Comparison of ENCODE assay signal across 8 cellular contexts in the genomic region with DNA sequence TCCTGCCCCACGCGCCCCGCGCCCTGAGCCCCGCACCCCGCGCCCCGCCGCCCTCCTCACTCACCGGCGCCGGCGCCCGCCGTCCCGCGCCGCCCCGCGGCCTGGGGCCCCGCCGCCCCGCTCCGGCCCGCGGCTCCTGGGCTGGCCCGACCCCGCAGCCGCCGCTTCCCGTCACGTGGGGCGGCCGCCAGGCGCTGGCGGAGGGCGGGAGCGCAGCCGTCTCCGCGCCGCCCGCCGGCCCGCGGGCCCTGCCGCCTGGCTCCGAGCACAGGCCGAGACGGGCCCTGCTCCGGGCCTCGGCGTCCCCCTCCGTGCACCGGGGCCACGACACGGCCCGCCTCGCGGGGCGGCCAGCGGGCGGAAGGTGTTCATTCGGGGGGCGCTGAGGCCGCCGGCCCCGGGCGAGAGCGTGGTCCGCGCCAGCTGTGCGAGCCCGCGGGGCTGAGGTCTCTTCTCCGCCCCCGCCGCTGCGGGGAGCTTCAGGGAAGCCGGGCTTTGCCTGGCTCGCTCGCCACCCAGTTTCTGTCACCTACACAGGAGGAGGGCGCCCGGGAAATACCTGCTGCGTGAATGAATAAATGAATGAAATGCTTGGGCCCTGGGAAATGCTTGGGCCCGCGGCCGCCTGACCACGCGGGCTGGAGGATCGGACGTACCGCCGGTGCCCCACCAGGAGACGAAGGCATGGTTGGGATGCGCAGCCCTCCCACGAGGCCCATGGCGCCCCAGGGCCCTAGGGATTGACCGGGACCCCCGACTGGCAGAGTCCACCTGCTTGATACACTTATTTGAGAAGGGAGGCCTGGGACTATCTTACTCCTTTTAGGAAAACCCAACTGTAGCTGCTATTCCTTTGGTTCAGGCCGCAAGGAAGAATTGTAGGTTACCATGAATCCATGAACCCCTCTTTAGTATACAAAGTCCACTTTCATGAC. TPM values are rescaled to one million over a fixed set of nuclear protein-coding genes. Genes with fewer than 3 reads are reported as not detected.
DNase-seq lines count a peak whose midpoint lies in the region; ATAC-seq lines count a peak whose summit lies in the region.

A gene with protein sequence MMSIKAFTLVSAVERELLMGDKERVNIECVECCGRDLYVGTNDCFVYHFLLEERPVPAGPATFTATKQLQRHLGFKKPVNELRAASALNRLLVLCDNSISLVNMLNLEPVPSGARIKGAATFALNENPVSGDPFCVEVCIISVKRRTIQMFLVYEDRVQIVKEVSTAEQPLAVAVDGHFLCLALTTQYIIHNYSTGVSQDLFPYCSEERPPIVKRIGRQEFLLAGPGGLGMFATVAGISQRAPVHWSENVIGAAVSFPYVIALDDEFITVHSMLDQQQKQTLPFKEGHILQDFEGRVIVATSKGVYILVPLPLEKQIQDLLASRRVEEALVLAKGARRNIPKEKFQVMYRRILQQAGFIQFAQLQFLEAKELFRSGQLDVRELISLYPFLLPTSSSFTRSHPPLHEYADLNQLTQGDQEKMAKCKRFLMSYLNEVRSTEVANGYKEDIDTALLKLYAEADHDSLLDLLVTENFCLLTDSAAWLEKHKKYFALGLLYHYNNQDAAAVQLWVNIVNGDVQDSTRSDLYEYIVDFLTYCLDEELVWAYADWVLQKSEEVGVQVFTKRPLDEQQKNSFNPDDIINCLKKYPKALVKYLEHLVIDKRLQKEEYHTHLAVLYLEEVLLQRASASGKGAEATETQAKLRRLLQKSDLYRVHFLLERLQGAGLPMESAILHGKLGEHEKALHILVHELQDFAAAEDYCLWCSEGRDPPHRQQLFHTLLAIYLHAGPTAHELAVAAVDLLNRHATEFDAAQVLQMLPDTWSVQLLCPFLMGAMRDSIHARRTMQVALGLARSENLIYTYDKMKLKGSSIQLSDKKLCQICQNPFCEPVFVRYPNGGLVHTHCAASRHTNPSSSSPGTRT (minus strand): TSS at position 175 of the 935 bp plus-strand sequence. CDS start 21,434 bp downstream, outside the sequence.

- peak within 1 kb of the TSS; percentile 44 to 70 for H3K4me3 ChIP-seq in CD4-positive, alpha-beta memory T cell (ENCODE audit: low read length in 2 of 2)
- H3K4me3 ChIP-seq in neuronal stem cell (ENCODE audit: low read length in 2 of 2) (peak within 1 kb of the TSS; percentile 57 to 84), thymus (ENCODE audit: low read length) (peak within 1 kb of the TSS; percentile 78)

- H3K18ac ChIP-seq in neuronal stem cell (ENCODE audit: low read length): peak within 1 kb of the TSS; percentile 91

- H3K27ac ChIP-seq in CD4-positive, alpha-beta memory T cell (ENCODE audit: low read depth, low read length): peak within 1 kb of the TSS; percentile 83
- H3K27ac ChIP-seq in neuronal stem cell (replicated peaks; ENCODE audit: low read length) (no peak within 1 kb of the TSS), thymus (ENCODE audit: low read depth) (peak within 1 kb of the TSS; percentile 81)

- DNase-seq in CD4-positive, alpha-beta memory T cell: peak; percentile 59 to 75 (median 68)
- DNase-seq in RPMI7951 (ENCODE audit: low read depth) (peak; percentile 63), activated gamma-delta T cell (lab: John Stamatoyannopoulos, UW) (peak; percentile 56), foreskin melanocyte (peak; percentile 27), neuronal stem cell (ENCODE audit: low spot score) (peak; percentile 41)

- H3K27ac Mint-ChIP-seq in CD4-positive, alpha-beta memory T cell: peak within 1 kb of the TSS; percentile 92 to 99 (median 97)

- H3K79me1 ChIP-seq in neuronal stem cell (ENCODE audit: low read depth, low read length): peaks cover 11% of the 10 kb centered on the region

- peak within 1 kb of the TSS; percentile 75 for H3K23ac ChIP-seq in neuronal stem cell (ENCODE audit: low read depth, low read length, poor library complexity)

- H3K36me3 Mint-ChIP-seq in CD4-positive, alpha-beta memory T cell: peaks cover 0 to 7% of the 10 kb centered on the region in 2 donors

- CTCF ChIA-PET in CD4-positive, alpha-beta memory T cell (lab: Charles Lee; ENCODE audit: partially characterized antibody): interaction anchor here (0.6 to 2.7 kb wide), 2 partner anchors 11 to 112 kb away, joined by 3 to 17 read pairs; no protein-coding TSS in a partner anchor

- peak within 1 kb of the TSS; percentile 49 for H3K14ac ChIP-seq in neuronal stem cell (ENCODE audit: low read length)

- H3K4ac ChIP-seq in neuronal stem cell (ENCODE audit: low read length): peak within 1 kb of the TSS; percentile 79

- H3K4me2 ChIP-seq in neuronal stem cell (ENCODE audit: insufficient read depth, low read length, poor library complexity, severe bottlenecking): peak within 1 kb of the TSS; percentile 94

- H2BK15ac ChIP-seq in neuronal stem cell (ENCODE audit: low read length): peak within 1 kb of the TSS; percentile 47

- H2BK12ac ChIP-seq in neuronal stem cell (ENCODE audit: low read length): peak within 1 kb of the TSS; percentile 49

- no peak within 1 kb of the TSS for H2BK5ac ChIP-seq in neuronal stem cell (ENCODE audit: low read length)

- POLR2A ChIA-PET in CD4-positive, alpha-beta memory T cell (lab: Charles Lee; ENCODE audit: partially characterized antibody): interaction anchor here (0.8 to 1.7 kb wide), 5 partner anchors 8 to 28 kb away, joined by 3 to 18 read pairs (median 4); partner anchors contain the start of gene C2orf49

- H4K8ac ChIP-seq in neuronal stem cell (ENCODE audit: low read depth, low read length): peak within 1 kb of the TSS; percentile 76

- H3K27me3 Mint-ChIP-seq in CD4-positive, alpha-beta memory T cell: no peaks in the 10 kb centered on the region

- H2BK120ac ChIP-seq in neuronal stem cell (ENCODE audit: low read depth, low read length): peak within 1 kb of the TSS; percentile 51

- H3K9me3 Mint-ChIP-seq in CD4-positive, alpha-beta memory T cell: no peaks in the 10 kb centered on the region

- peaks cover 31% of the 10 kb centered on the region for H3K4me1 ChIP-seq in CD4-positive, alpha-beta memory T cell (ENCODE audit: insufficient read depth, low read length)
- peaks cover 4 to 19% of the 10 kb centered on the region in 2 donors for H3K4me1 ChIP-seq in neuronal stem cell (ENCODE audit: control insufficient read depth in 2 of 2, insufficient read depth in 1 of 2, low read depth in 1 of 2, low read length in 2 of 2)
- peaks cover 5% of the 10 kb centered on the region for H3K4me1 ChIP-seq in thymus (ENCODE audit: control insufficient read depth, insufficient read depth, low read length)

- H4K91ac ChIP-seq in neuronal stem cell (ENCODE audit: low read depth, low read length, poor library complexity): peak within 1 kb of the TSS; percentile 89

- H3K9me3 ChIP-seq in CD4-positive, alpha-beta memory T cell (ENCODE audit: control insufficient read depth in 1 of 2, low read length in 2 of 2): no peaks in the 10 kb centered on the region
- H3K9me3 ChIP-seq in neuronal stem cell (replicated peaks in 1 of 2; ENCODE audit: control insufficient read depth in 2 of 2, insufficient read depth in 1 of 2, low read depth in 1 of 2, low read length in 2 of 2): no peaks in the 10 kb centered on the region
- H3K9me3 ChIP-seq in thymus (ENCODE audit: control insufficient read depth): no peaks in the 10 kb centered on the region

- peak within 1 kb of the TSS; percentile 92 for H2AFZ ChIP-seq in neuronal stem cell (ENCODE audit: low read length)

- ATAC-seq in GM19351 (IDR thresholded peaks at IDR 0.05; ENCODE audit: unreplicated experiment) (peak; percentile 70), HG03442 (IDR thresholded peaks at IDR 0.05; ENCODE audit: unreplicated experiment) (peak; percentile 71)

- intact Hi-C loops in CD4-positive, alpha-beta memory T cell (cut with micrococcal nuclease): loop anchor here (10.0 kb wide), 2 partner anchors 765 to 865 kb away; partner anchors contain the start of gene UXS1

- peak within 1 kb of the TSS; percentile 87 to 97 (median 94) for H3K4me3 Mint-ChIP-seq in CD4-positive, alpha-beta memory T cell

- H3K4me1 Mint-ChIP-seq in CD4-positive, alpha-beta memory T cell: peaks cover 28 to 43% (median 38%) of the 10 kb centered on the region in 4 donors

- no peaks in the 10 kb centered on the region for H3K27me3 ChIP-seq in CD4-positive, alpha-beta memory T cell (ENCODE audit: insufficient read depth, low read length)
- H3K27me3 ChIP-seq in neuronal stem cell (ENCODE audit: control insufficient read depth in 3 of 3, insufficient read depth in 3 of 3, low read depth in 1 of 3, low read length in 3 of 3): no peaks in the 10 kb centered on the region
- H3K27me3 ChIP-seq in thymus (ENCODE audit: control insufficient read depth, insufficient read depth): no peaks in the 10 kb centered on the region

- no CpG with 5 or more reads among the region's 101 CpGs for WGBS in neuronal stem cell (ENCODE audit: extremely low coverage in 2 of 2, insufficient read length in 2 of 2, insufficient replicate concordance in 1 of 2), 2 donors
- WGBS in thymus: 3% methylated on average over 101 of the region's 101 CpGs

- no peaks in the 10 kb centered on the region for H3K36me3 ChIP-seq in CD4-positive, alpha-beta memory T cell (ENCODE audit: insufficient read depth, low read length)
- H3K36me3 ChIP-seq in neuronal stem cell (replicated peaks in 1 of 2; ENCODE audit: control insufficient read depth in 2 of 2, insufficient read depth in 2 of 2, low read length in 2 of 2) (peaks cover 0 to 14% of the 10 kb centered on the region in 2 donors), thymus (ENCODE audit: control insufficient read depth, insufficient read depth) (peaks cover 7% of the 10 kb centered on the region)

- peak within 1 kb of the TSS; percentile 95 for H3K9ac ChIP-seq in neuronal stem cell (ENCODE audit: low read depth, low read length, poor library complexity)

- H2AK5ac ChIP-seq in neuronal stem cell (ENCODE audit: low read depth, low read length): peak within 1 kb of the TSS; percentile 56

RNA-seq across cellular contexts. Expression of the gene that starts here (rescaled TPM):
- 10 to 100 TPM; 20.6 to 21.0 TPM for total RNA-seq in CD4-positive, alpha-beta memory T cell
- 10 to 100 TPM; 19.9 to 27.4 TPM for polyA plus RNA-seq in CD4-positive, alpha-beta memory T cell
- total RNA-seq in RPMI7951 (2014; rRNA removed; shearing (Covaris generic)): 11.6 and 12.3 TPM in 2 replicates
- polyA plus RNA-seq in neuronal stem cell (2013, experiment 1 of 2): 10.0 TPM
- polyA plus RNA-seq in neuronal stem cell (2013, experiment 2 of 2): 9.5 TPM
- polyA plus RNA-seq in thymus: 6.1 TPM
